Comparison of ENCODE assay signal across 8 cellular contexts in the genomic region with DNA sequence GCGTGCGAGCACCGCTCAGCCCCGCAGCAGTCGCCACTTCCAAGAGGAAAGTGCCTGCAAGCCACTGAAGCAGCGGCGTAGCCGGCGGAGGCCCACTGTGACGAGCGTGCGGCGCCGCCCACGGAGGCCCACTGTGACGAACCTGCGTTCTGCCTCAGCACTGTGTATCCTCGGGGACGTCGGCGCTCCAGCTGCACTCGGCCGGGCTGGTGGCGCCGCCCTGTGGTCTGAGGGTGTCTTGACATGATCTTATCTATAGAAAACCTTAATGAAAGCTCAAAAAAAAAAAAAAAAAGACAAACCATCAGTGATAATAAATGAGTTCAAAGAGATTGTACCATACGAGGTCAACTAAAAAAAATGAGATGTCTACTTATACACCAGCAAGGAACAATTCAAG. TPM values are rescaled to one million over a fixed set of nuclear protein-coding genes. Genes with fewer than 3 reads are reported as not detected.
DNase-seq lines count a peak whose midpoint lies in the region; ATAC-seq and TF ChIP-seq lines count a peak whose summit lies in the region.
"Not testable (repeated sequence)": the region's sequence is repeated elsewhere in the genome, so short reads cannot be mapped to it uniquely, and the experiment has no call there.

A gene (minus strand): TSS at position 166 of the 400 bp plus-strand sequence. CDS start 192 bp downstream, outside the sequence.

- H3K4me3 ChIP-seq in Loucy (ENCODE audit: low read length, poor library complexity, severe bottlenecking) (peak within 1 kb of the TSS; percentile 65), kidney epithelial cell (ENCODE audit: low read depth, low read length) (peak within 1 kb of the TSS; percentile 37), skeletal muscle tissue (ENCODE audit: low read length in 3 of 3) (peak within 1 kb of the TSS in 2 of 3 donors; percentile 20 to 58), urinary bladder (ENCODE audit: low read depth, low read length) (peak within 1 kb of the TSS; percentile 45)

- not testable (repeated sequence) for H3K4me1 ChIP-seq in Loucy (ENCODE audit: insufficient read depth, low read length, poor library complexity, severe bottlenecking); skeletal muscle tissue (ENCODE audit: control insufficient read depth in 3 of 3, insufficient read depth in 3 of 3, low read length in 3 of 3); urinary bladder (ENCODE audit: insufficient read depth)

- H3K9ac ChIP-seq in Loucy (ENCODE audit: low read depth, low read length, poor library complexity, severe bottlenecking) (peak within 1 kb of the TSS; percentile 43), skeletal muscle tissue (ENCODE audit: low read depth in 1 of 3, low read length in 3 of 3) (peak within 1 kb of the TSS in 1 of 3 donors; percentile 73)

- not testable (repeated sequence) for H3K27ac ChIP-seq in skeletal muscle tissue (ENCODE audit: low read depth, low read length)
- H3K27ac ChIP-seq in urinary bladder (ENCODE audit: low read depth), result peak within 1 kb of the TSS; percentile 67

- not testable (repeated sequence) for H3K9me2 ChIP-seq in Loucy (replicated peaks; ENCODE audit: low read depth, low read length)

- ATAC-seq in GM18498 (IDR thresholded peaks at IDR 0.05; ENCODE audit: unreplicated experiment) (peak; percentile 99), HG02610 (IDR thresholded peaks at IDR 0.05; ENCODE audit: unreplicated experiment) (peak; percentile 98)

- peaks cover 11% of the 10 kb centered on the region for H3K79me2 ChIP-seq in Loucy (ENCODE audit: insufficient read depth, low read length)

- not testable (repeated sequence) for H4K20me1 ChIP-seq in Loucy (ENCODE audit: insufficient read depth, low read length, poor library complexity, severe bottlenecking)

- under 1% methylated on average over 17 of the region's 26 CpGs for WGBS in urinary bladder

- peak within 1 kb of the TSS; percentile 44 for H3K4me2 ChIP-seq in Loucy (ENCODE audit: low read depth, low read length, poor library complexity, severe bottlenecking)

- peak in 2 of 3 experiments; percentile 75 to 80 for DNase-seq in activated CD8-positive, alpha-beta memory T cell treated with anti-CD3 and anti-CD28 coated beads for 48 hours (ENCODE audit: low read depth in 2 of 3, low spot score in 2 of 3)
- DNase-seq in dermis microvascular lymphatic vessel endothelial cell (ENCODE audit: low read depth in 2 of 2), result peak; percentile 70 to 80
- DNase-seq in kidney epithelial cell (ENCODE audit: low read depth), result peak; percentile 29

- H3K36me3 ChIP-seq in Loucy (ENCODE audit: insufficient read depth, low read length); kidney epithelial cell (ENCODE audit: control insufficient read depth, insufficient read depth, low read length); skeletal muscle tissue (ENCODE audit: control insufficient read depth in 3 of 3, insufficient read depth in 3 of 3, low read length in 3 of 3); urinary bladder (ENCODE audit: insufficient read depth): not testable (repeated sequence)

- not testable (repeated sequence) for H3K9me3 ChIP-seq in Loucy (ENCODE audit: insufficient read depth, low read depth, low read length); skeletal muscle tissue (ENCODE audit: control insufficient read depth in 3 of 3, low read length in 3 of 3)

- not testable (repeated sequence) for H3K27me3 ChIP-seq in Loucy (ENCODE audit: insufficient read depth, low read length, poor library complexity, severe bottlenecking); kidney epithelial cell (ENCODE audit: control insufficient read depth, insufficient read depth, low read length); skeletal muscle tissue (ENCODE audit: control insufficient read depth in 3 of 3, insufficient read depth in 3 of 3, low read length in 3 of 3)

- not testable (repeated sequence) for H3F3A ChIP-seq in Loucy (ENCODE audit: low read depth)

- TF ChIP-seq CTCF in Loucy (conservative IDR thresholded peaks at IDR 0.05; ENCODE audit: low read length), result peak; percentile 44
- TF ChIP-seq CTCF in kidney epithelial cell (IDR thresholded peaks at IDR 0.05; ENCODE audit: insufficient read depth, low read length, poor library complexity, severe bottlenecking), result peak; percentile 61

- peak within 1 kb of the TSS; percentile 55; the same call in 1 of the 2 replicates for H2AFZ ChIP-seq in Loucy (ENCODE audit: low read length)

RNA-seq across cellular contexts. Expression of the gene that starts here (rescaled TPM):
- total RNA-seq in dermis microvascular lymphatic vessel endothelial cell, result 6.2 and 8.7 TPM in 2 replicates
- total RNA-seq in kidney epithelial cell, result 6.5 and 7.7 TPM in 2 replicates
- 18.3 TPM for total RNA-seq in skeletal muscle tissue
- total RNA-seq in urinary bladder, result 55.9 TPM
- polyA plus RNA-seq in urinary bladder, result 3.8 TPM
